ENCODE assay signal across 24 cellular contexts in genomic region chr5:37575541-37576489, GRCh38.
DNase-seq lines count a peak whose midpoint lies in the region; ATAC-seq and TF ChIP-seq lines count a peak whose summit lies in the region.
"Had no signal": no experiment of that assay in that cellular context is flagged by ENCODE, and none has a peak within 500 bp of the region (broad histone marks: within the 10 kb centered on the region; RNA-seq: fewer than 3 reads in every experiment).

No MANE protein-coding gene starts in this region.

- peak overlapping the region; percentile 100 for H3K27ac ChIP-seq in SK-N-MC
- H3K27ac ChIP-seq in neural progenitor cell, result no peak overlapping the region
- H3K27ac ChIP-seq: testis, vagina had no signal

- no peaks in the 10 kb centered on the region for H3K27me3 ChIP-seq in neural progenitor cell
- H3K27me3 ChIP-seq: testis, vagina had no signal

- H3K27ac Mint-ChIP-seq in neural progenitor cell, result no peak overlapping the region
- H3K27ac Mint-ChIP-seq in activated T-helper 2 cell treated with anti-CD3 and anti-CD28 coated beads, Interferon-gamma antibody, Interleukin-2, Interleukin-4, amounts not matched to agents 10 μg/mL and 5 μg/mL and 100 μg/mL, durations not matched to agents 14 hours and 24 hours and 36 hours, result no peak overlapping the region
- H3K27ac Mint-ChIP-seq: HFFc6; stimulated activated naive B cell treated with anti-CD40 and anti-IgM and Interleukin-4, amounts not matched to agents 10 μg/mL and 1 μg/mL and 100 μg/mL, for 72 hours had no signal

- TF ChIP-seq CTCF in neural progenitor cell (IDR thresholded peaks at IDR 0.05), result no peak

- intact Hi-C loops in activated T-helper 2 cell treated with anti-CD3 and anti-CD28 coated beads, Interferon-gamma antibody, Interleukin-2, Interleukin-4, amounts not matched to agents 10 μg/mL and 5 μg/mL and 100 μg/mL, durations not matched to agents 14 hours and 24 hours and 36 hours (cut with micrococcal nuclease), result no loop called here

- H3F3A ChIP-seq in neural progenitor cell (ENCODE audit: low read depth), result no peaks in the 10 kb centered on the region

- no peaks in the 10 kb centered on the region for H3K79me2 ChIP-seq in neural progenitor cell (ENCODE audit: low read depth)

- H3K9me3 Mint-ChIP-seq in neural progenitor cell, result no peaks in the 10 kb centered on the region
- no peaks in the 10 kb centered on the region for H3K9me3 Mint-ChIP-seq in activated T-helper 2 cell treated with anti-CD3 and anti-CD28 coated beads, Interferon-gamma antibody, Interleukin-2, Interleukin-4, amounts not matched to agents 10 μg/mL and 5 μg/mL and 100 μg/mL, durations not matched to agents 14 hours and 24 hours and 36 hours
- H3K9me3 Mint-ChIP-seq: CD8-positive, alpha-beta memory T cell; HFFc6; stimulated activated naive B cell treated with anti-CD40 and anti-IgM and Interleukin-4, amounts not matched to agents 10 μg/mL and 1 μg/mL and 100 μg/mL, for 72 hours had no signal

- no peaks in the 10 kb centered on the region for H3K4me1 ChIP-seq in neural progenitor cell
- H3K4me1 ChIP-seq: testis, vagina had no signal

- TF ChIP-seq POLR2A in erythroblast (IDR thresholded peaks at IDR 0.05; ENCODE audit: low read length), result no peak

- H3K36me3 Mint-ChIP-seq in neural progenitor cell, result no peaks in the 10 kb centered on the region
- no peaks in the 10 kb centered on the region for H3K36me3 Mint-ChIP-seq in activated T-helper 2 cell treated with anti-CD3 and anti-CD28 coated beads, Interferon-gamma antibody, Interleukin-2, Interleukin-4, amounts not matched to agents 10 μg/mL and 5 μg/mL and 100 μg/mL, durations not matched to agents 14 hours and 24 hours and 36 hours (ENCODE audit: low read depth)

- no peaks in the 10 kb centered on the region for H3K27me3 Mint-ChIP-seq in neural progenitor cell (ENCODE audit: insufficient read depth, low read depth)
- no peaks in the 10 kb centered on the region for H3K27me3 Mint-ChIP-seq in activated T-helper 2 cell treated with anti-CD3 and anti-CD28 coated beads, Interferon-gamma antibody, Interleukin-2, Interleukin-4, amounts not matched to agents 10 μg/mL and 5 μg/mL and 100 μg/mL, durations not matched to agents 14 hours and 24 hours and 36 hours (ENCODE audit: low read depth)
- H3K27me3 Mint-ChIP-seq: CD8-positive, alpha-beta memory T cell; stimulated activated naive B cell treated with anti-CD40 and anti-IgM and Interleukin-4, amounts not matched to agents 10 μg/mL and 1 μg/mL and 100 μg/mL, for 72 hours had no signal

- ATAC-seq in HG02642 (IDR thresholded peaks at IDR 0.05; ENCODE audit: poor library complexity, unreplicated experiment), result no peak
- ATAC-seq: stimulated activated naive B cell treated with anti-CD40 and anti-IgM and Interleukin-4, amounts not matched to agents 10 μg/mL and 1 μg/mL and 100 μg/mL, for 72 hours had no signal

- no peaks in the 10 kb centered on the region for H4K20me1 ChIP-seq in neural progenitor cell (ENCODE audit: low read depth)

- H3K4me2 ChIP-seq in neural progenitor cell, result no peak overlapping the region

- H3K36me3 ChIP-seq in SK-N-MC (ENCODE audit: insufficient read depth, low read length), result peaks cover 11% of the 10 kb centered on the region; the same call in 1 of the 2 replicates
- no peaks in the 10 kb centered on the region for H3K36me3 ChIP-seq in neural progenitor cell
- H3K36me3 ChIP-seq: vagina had no signal

- H3K9ac ChIP-seq in SK-N-MC (ENCODE audit: insufficient read length) (peak overlapping the region; percentile 81), neural progenitor cell (no peak overlapping the region)

- H3K4me1 Mint-ChIP-seq in neural progenitor cell, result no peaks in the 10 kb centered on the region
- peaks cover 2% of the 10 kb centered on the region for H3K4me1 Mint-ChIP-seq in activated T-helper 2 cell treated with anti-CD3 and anti-CD28 coated beads, Interferon-gamma antibody, Interleukin-2, Interleukin-4, amounts not matched to agents 10 μg/mL and 5 μg/mL and 100 μg/mL, durations not matched to agents 14 hours and 24 hours and 36 hours (ENCODE audit: low read depth)

- H3K9me3 ChIP-seq in SK-N-MC (ENCODE audit: low read depth, low read length), result no peaks in the 10 kb centered on the region
- no peaks in the 10 kb centered on the region for H3K9me3 ChIP-seq in neural progenitor cell (ENCODE audit: low read depth)
- H3K9me3 ChIP-seq: testis, vagina had no signal

- H3K4me3 Mint-ChIP-seq in neural progenitor cell, result no peak overlapping the region
- H3K4me3 Mint-ChIP-seq in activated T-helper 2 cell treated with anti-CD3 and anti-CD28 coated beads, Interferon-gamma antibody, Interleukin-2, Interleukin-4, amounts not matched to agents 10 μg/mL and 5 μg/mL and 100 μg/mL, durations not matched to agents 14 hours and 24 hours and 36 hours (ENCODE audit: low read depth), result no peak overlapping the region
- H3K4me3 Mint-ChIP-seq: HFFc6; stimulated activated naive B cell treated with anti-CD40 and anti-IgM and Interleukin-4, amounts not matched to agents 10 μg/mL and 1 μg/mL and 100 μg/mL, for 72 hours had no signal

- DNase-seq in HuH-7 (ENCODE audit: low spot score), result peak; percentile 79
- peak; percentile 92 for DNase-seq in SK-N-MC (ENCODE audit: low read depth, low spot score)
- DNase-seq in erythroblast (lab: John Stamatoyannopoulos, UW), result peak; percentile 6 to 74
- peak; percentile 10 for DNase-seq in neural progenitor cell (ENCODE audit: low spot score)
- DNase-seq in activated T-helper 2 cell treated with anti-CD3 and anti-CD28 coated beads, Interferon-gamma antibody, Interleukin-2, Interleukin-4, amounts not matched to agents 10 μg/mL and 5 μg/mL and 100 μg/mL, durations not matched to agents 14 hours and 24 hours and 36 hours (ENCODE audit: low spot score), result no peak
- DNase-seq in cortex of kidney (lab: John Stamatoyannopoulos, UW), result no peak
- DNase-seq: activated CD4-positive, CD25-positive, alpha-beta regulatory T cell treated with anti-CD3 and anti-CD28 coated beads, Interleukin-2, amount 50 U/mL, for 72 hours; activated naive CD4-positive, alpha-beta T cell; activated T-cell treated with anti-CD3 and anti-CD28 coated beads, Interleukin-2, amount 50 U/mL, for 1 hour; caudate nucleus; CD8-positive, alpha-beta memory T cell; DMS79; foreskin melanocyte; HFFc6; hippocampal formation; IMR-90; kidney; mammary epithelial cell; NCI-H1436; stimulated activated CD4-positive, alpha-beta T cell treated with anti-CD3 and anti-CD28 coated beads, Interleukin-2, amount 100 ng/mL, for 24 hours; stimulated activated naive B cell treated with anti-CD40 and anti-IgM and Interleukin-4, amounts not matched to agents 10 μg/mL and 1 μg/mL and 100 μg/mL, for 72 hours; testis had no signal

- H3K4me3 ChIP-seq in SK-N-MC (peak overlapping the region; percentile 69), neural progenitor cell (no peak overlapping the region)
- H3K4me3 ChIP-seq: testis, vagina had no signal

- no peak overlapping the region for H2AFZ ChIP-seq in neural progenitor cell (replicated peaks)

Comparison
In these comparisons a context has a peak if more than half of its experiments do, and no peak if none do; other contexts are left out.
1. DNase-seq: peak in HuH-7 (single experiment), SK-N-MC (single experiment), erythroblast (2 of 2) and neural progenitor cell (single experiment); none in activated T-helper 2 cell treated with anti-CD3 and anti-CD28 coated beads, Interferon-gamma antibody, Interleukin-2, Interleukin-4, amounts not matched to agents 10 μg/mL and 5 μg/mL and 100 μg/mL, durations not matched to agents 14 hours and 24 hours and 36 hours (single experiment) and cortex of kidney (single experiment).